ENCODE assay signal across 21 cellular contexts in genomic region chr9:123517512-123517911, GRCh38.
DNase-seq lines count a peak whose midpoint lies in the region; ATAC-seq, FAIRE-seq and TF ChIP-seq lines count a peak whose summit lies in the region.
"Had no signal": no experiment of that assay in that cellular context is flagged by ENCODE, and none has a peak within 500 bp of the region (broad histone marks: within the 10 kb centered on the region; RNA-seq: fewer than 3 reads in every experiment).

No MANE protein-coding gene starts in this region.

- POLR2A ChIA-PET in HepG2 (lab: Yijun Ruan, JAX) (no interaction called here), HCT116 (lab: Charles Lee) (no interaction called here)

- peaks cover 1% of the 10 kb centered on the region for H3K27me3 Mint-ChIP-seq in activated T-helper 2 cell treated with anti-CD3 and anti-CD28 coated beads, Interferon-gamma antibody, Interleukin-2, Interleukin-4, amounts not matched to agents 10 μg/mL and 5 μg/mL and 100 μg/mL, durations not matched to agents 14 hours and 24 hours and 36 hours (ENCODE audit: low read depth)
- H3K27me3 Mint-ChIP-seq: B cell; CD4-positive, CD25-positive, alpha-beta regulatory T cell had no signal

- TF ChIP-seq EP300 in HepG2 (IDR thresholded peaks at IDR 0.05; ENCODE audit: low read depth in 2 of 2, low read length in 2 of 2) (no peak), HepG2 (CRISPR knock-in tag; IDR thresholded peaks at IDR 0.05; ENCODE audit: borderline replicate concordance) (no peak)

- 95% methylated on average over 4 of the region's 4 CpGs for WGBS in HepG2 (ENCODE audit: low lambda C conversion rate)
- 96% methylated on average over 4 of the region's 4 CpGs for WGBS in right lobe of liver (ENCODE audit: insufficient coverage, low coverage, low lambda C conversion rate, missing lambda C conversion rate)
- WGBS in adrenal gland, 4 donors, result 93 to 97% (median 96%) methylated on average over 4 of the region's 4 CpGs

- RAD21 ChIA-PET in HCT116 (lab: Charles Lee; ENCODE audit: low non-redundant PET in 1 of 2, low total read pairs in 2 of 2, uncharacterized antibody in 2 of 2, unreplicated experiment in 2 of 2), result no interaction called here

- no peak for TF ChIP-seq POLR2A in HepG2 (IDR thresholded peaks at IDR 0.05; ENCODE audit: insufficient read depth in 1 of 2, low read depth in 2 of 2, low read length in 2 of 2)
- TF ChIP-seq POLR2A in right lobe of liver (IDR thresholded peaks at IDR 0.05), result no peak
- no peak for TF ChIP-seq POLR2A in HCT116 (IDR thresholded peaks at IDR 0.05; ENCODE audit: borderline replicate concordance, extremely low read depth, insufficient read depth, insufficient read length)
- TF ChIP-seq POLR2A in adrenal gland (IDR thresholded peaks at IDR 0.05), result no peak

- H3K36me3 Mint-ChIP-seq in activated T-helper 2 cell treated with anti-CD3 and anti-CD28 coated beads, Interferon-gamma antibody, Interleukin-2, Interleukin-4, amounts not matched to agents 10 μg/mL and 5 μg/mL and 100 μg/mL, durations not matched to agents 14 hours and 24 hours and 36 hours (ENCODE audit: low read depth), result no peaks in the 10 kb centered on the region

- ATAC-seq in HepG2 (no peak), right lobe of liver (no peak), HCT116 (no peak)
- ATAC-seq: CD8-positive, alpha-beta T cell had no signal

- H3K27me3 ChIP-seq in HepG2 (ENCODE audit: control insufficient read depth in 1 of 2, insufficient read depth in 2 of 2, low read length in 2 of 2) (no peaks in the 10 kb centered on the region), right lobe of liver (no peaks in the 10 kb centered on the region), HCT116 (ENCODE audit: insufficient read depth, low read length) (no peaks in the 10 kb centered on the region), adipocyte (replicated peaks; ENCODE audit: control insufficient read depth, insufficient read depth, low read length) (no peaks in the 10 kb centered on the region), adrenal gland (no peaks in the 10 kb centered on the region)
- H3K27me3 ChIP-seq: BLaER1 had no signal

- H3K4me3 Mint-ChIP-seq in activated T-helper 2 cell treated with anti-CD3 and anti-CD28 coated beads, Interferon-gamma antibody, Interleukin-2, Interleukin-4, amounts not matched to agents 10 μg/mL and 5 μg/mL and 100 μg/mL, durations not matched to agents 14 hours and 24 hours and 36 hours (ENCODE audit: low read depth), result no peak overlapping the region
- H3K4me3 Mint-ChIP-seq: B cell; CD4-positive, CD25-positive, alpha-beta regulatory T cell; CD8-positive, alpha-beta T cell had no signal

- no peak for TF ChIP-seq CTCF in HepG2 (CRISPR knock-in tag; IDR thresholded peaks at IDR 0.05)
- no peak for TF ChIP-seq CTCF in right lobe of liver (IDR thresholded peaks at IDR 0.05)
- no peak for TF ChIP-seq CTCF in HCT116 (IDR thresholded peaks at IDR 0.05 in 2 of 3, conservative IDR thresholded peaks at IDR 0.05 in 1 of 3; ENCODE audit: borderline replicate concordance in 1 of 3, insufficient read depth in 1 of 3, low read depth in 2 of 3, low read length in 2 of 3)
- no peak for TF ChIP-seq CTCF in adrenal gland (IDR thresholded peaks at IDR 0.05)

- H3K36me3 ChIP-seq in HepG2 (replicated peaks in 1 of 2; ENCODE audit: control insufficient read depth in 1 of 2, insufficient read depth in 2 of 2, low read length in 2 of 2) (peaks cover 2 to 10% of the 10 kb centered on the region in 2 experiments; a peak in 2 of 5 replicates), right lobe of liver (no peaks in the 10 kb centered on the region), HCT116 (ENCODE audit: control insufficient read depth in 1 of 2, insufficient read depth in 2 of 2, low read length in 2 of 2) (no peaks in the 10 kb centered on the region), adipocyte (ENCODE audit: control insufficient read depth, insufficient read depth, low read length, severe bottlenecking) (no peaks in the 10 kb centered on the region), adrenal gland (replicated peaks in 1 of 2) (no peaks in the 10 kb centered on the region)
- H3K36me3 ChIP-seq: BLaER1 had no signal

- H4K20me1 ChIP-seq in HepG2 (ENCODE audit: insufficient read depth, low read length) (no peaks in the 10 kb centered on the region), HCT116 (ENCODE audit: insufficient read depth) (no peaks in the 10 kb centered on the region)
- H4K20me1 ChIP-seq: BLaER1 had no signal

- H3K4me2 ChIP-seq in HepG2 (ENCODE audit: low read depth, low read length), result no peak overlapping the region
- H3K4me2 ChIP-seq in HCT116 (ENCODE audit: low read length), result no peak overlapping the region
- H3K4me2 ChIP-seq: BLaER1 had no signal

- in situ Hi-C loops in HepG2 (cut with HindIII; ENCODE audit: extremely low pct_ligation_motif_present, low pct_unique_long_range_greater_than_20kb), result no loop called here

- H3K4me1 Mint-ChIP-seq in activated T-helper 2 cell treated with anti-CD3 and anti-CD28 coated beads, Interferon-gamma antibody, Interleukin-2, Interleukin-4, amounts not matched to agents 10 μg/mL and 5 μg/mL and 100 μg/mL, durations not matched to agents 14 hours and 24 hours and 36 hours (ENCODE audit: low read depth), result no peaks in the 10 kb centered on the region
- H3K4me1 Mint-ChIP-seq: B cell had no signal

- H3K9ac ChIP-seq in HepG2 (ENCODE audit: insufficient read depth, low read depth, low read length) (no peak overlapping the region), HCT116 (ENCODE audit: low read length) (no peak overlapping the region), adipocyte (ENCODE audit: low read length) (no peak overlapping the region)
- H3K9ac ChIP-seq: BLaER1 had no signal

- intact Hi-C loops in HepG2 (cut with micrococcal nuclease; ENCODE audit: unreplicated experiment), result no loop called here
- intact Hi-C loops in right lobe of liver (cut with DNase I), result no loop called here
- intact Hi-C loops in HCT116 (cut with micrococcal nuclease), result no loop called here
- intact Hi-C loops in activated T-helper 2 cell treated with anti-CD3 and anti-CD28 coated beads, Interferon-gamma antibody, Interleukin-2, Interleukin-4, amounts not matched to agents 10 μg/mL and 5 μg/mL and 100 μg/mL, durations not matched to agents 14 hours and 24 hours and 36 hours (cut with micrococcal nuclease), result no loop called here
- intact Hi-C loops in adrenal gland (cut with DNase I), result no loop called here

- no peak overlapping the region for H3K27ac Mint-ChIP-seq in activated T-helper 2 cell treated with anti-CD3 and anti-CD28 coated beads, Interferon-gamma antibody, Interleukin-2, Interleukin-4, amounts not matched to agents 10 μg/mL and 5 μg/mL and 100 μg/mL, durations not matched to agents 14 hours and 24 hours and 36 hours
- H3K27ac Mint-ChIP-seq: B cell; CD4-positive, CD25-positive, alpha-beta regulatory T cell; CD8-positive, alpha-beta T cell had no signal

- H3K79me2 ChIP-seq in HepG2 (ENCODE audit: insufficient read depth, low read length) (no peaks in the 10 kb centered on the region), HCT116 (ENCODE audit: insufficient read depth, low read length) (no peaks in the 10 kb centered on the region)

- H3K27ac ChIP-seq in HepG2 (ENCODE audit: extremely low read length, insufficient read depth, low read length) (no peak overlapping the region), right lobe of liver (no peak overlapping the region), HCT116 (ENCODE audit: low read depth, low read length) (no peak overlapping the region), adrenal gland (no peak overlapping the region)
- H3K27ac ChIP-seq: BLaER1, C4-2B had no signal

- H3K9me3 ChIP-seq in HepG2 (ENCODE audit: low read length), result no peaks in the 10 kb centered on the region
- H3K9me3 ChIP-seq in right lobe of liver, result no peaks in the 10 kb centered on the region
- H3K9me3 ChIP-seq in HCT116 (ENCODE audit: control insufficient read depth in 1 of 2, insufficient read depth in 1 of 2, low read depth in 1 of 2, low read length in 2 of 2), result no peaks in the 10 kb centered on the region
- no peaks in the 10 kb centered on the region for H3K9me3 ChIP-seq in adipocyte (ENCODE audit: control insufficient read depth, low read length)
- no peaks in the 10 kb centered on the region for H3K9me3 ChIP-seq in adrenal gland (replicated peaks in 1 of 3)
- H3K9me3 ChIP-seq: BLaER1, Caco-2 had no signal

- FAIRE-seq in HepG2 (lab: Jason Lieb, UNC), result no peak
- FAIRE-seq: GM12891, GM18507 had no signal

- DNase-seq in HepG2 (ENCODE audit: low spot score), result no peak
- no peak for DNase-seq in right lobe of liver
- no peak for DNase-seq in HCT116 (ENCODE audit: low read depth, low spot score)
- peak; percentile 49 for DNase-seq in adipocyte (ENCODE audit: low read depth)
- no peak for DNase-seq in activated T-helper 2 cell treated with anti-CD3 and anti-CD28 coated beads, Interferon-gamma antibody, Interleukin-2, Interleukin-4, amounts not matched to agents 10 μg/mL and 5 μg/mL and 100 μg/mL, durations not matched to agents 14 hours and 24 hours and 36 hours (ENCODE audit: low spot score)
- DNase-seq in DMS153 (lab: John Stamatoyannopoulos, UW), result no peak
- no peak for DNase-seq in adrenal gland
- DNase-seq: Caco-2; CD4-positive, CD25-positive, alpha-beta regulatory T cell; CD8-positive, alpha-beta T cell; DMS79; EL; GDM1; GOT3; H7; HCEC 1CT had no signal

- CTCF ChIA-PET in HepG2 (lab: Yijun Ruan, JAX; ENCODE audit: low intra/inter-chr PET ratio, low total read pairs), result no interaction called here
- CTCF ChIA-PET in HCT116 (lab: Charles Lee), result no interaction called here

- TF ChIP-seq RAD21 in HepG2 (CRISPR knock-in tag; IDR thresholded peaks at IDR 0.05), result no peak
- no peak for TF ChIP-seq RAD21 in HCT116 (IDR thresholded peaks at IDR 0.05; ENCODE audit: low read depth)

- H3K4me1 ChIP-seq in HepG2 (ENCODE audit: insufficient read depth, low read length) (no peaks in the 10 kb centered on the region), right lobe of liver (peaks cover 0 to 1% (median under 1%) of the 10 kb centered on the region in 4 donors), HCT116 (ENCODE audit: control insufficient read depth in 1 of 2, insufficient read depth in 2 of 2, low read length in 2 of 2) (no peaks in the 10 kb centered on the region), adipocyte (ENCODE audit: control insufficient read depth, insufficient read depth, low read length) (no peaks in the 10 kb centered on the region), adrenal gland (replicated peaks in 1 of 2) (no peaks in the 10 kb centered on the region)
- H3K4me1 ChIP-seq: BLaER1, Caco-2 had no signal

- H3K4me3 ChIP-seq in HepG2 (replicated peaks in 1 of 3; ENCODE audit: insufficient read depth in 1 of 3, low read depth in 2 of 3, low read length in 3 of 3) (no peak overlapping the region), right lobe of liver (no peak overlapping the region), HCT116 (replicated peaks in 1 of 2; ENCODE audit: low read depth in 1 of 2, low read length in 2 of 2) (no peak overlapping the region), adipocyte (ENCODE audit: low read length) (no peak overlapping the region), adrenal gland (no peak overlapping the region)
- H3K4me3 ChIP-seq: BLaER1 had no signal

- BruUV-seq in HepG2 (replicated peaks; lab: Mats Ljungman, UMichigan) (no TSS peak), HCT116 (replicated peaks; lab: Mats Ljungman, UMichigan) (no TSS peak)

- no peaks in the 10 kb centered on the region for H3K9me2 ChIP-seq in HCT116 (ENCODE audit: insufficient read depth)

- no peaks in the 10 kb centered on the region for H3K9me3 Mint-ChIP-seq in activated T-helper 2 cell treated with anti-CD3 and anti-CD28 coated beads, Interferon-gamma antibody, Interleukin-2, Interleukin-4, amounts not matched to agents 10 μg/mL and 5 μg/mL and 100 μg/mL, durations not matched to agents 14 hours and 24 hours and 36 hours
- H3K9me3 Mint-ChIP-seq: CD8-positive, alpha-beta T cell had no signal

- no peak overlapping the region for H2AFZ ChIP-seq in HepG2 (ENCODE audit: low read length)
- no peak overlapping the region for H2AFZ ChIP-seq in HCT116 (ENCODE audit: low read depth, low read length, poor library complexity, severe bottlenecking)

Comparison
In these comparisons a context has a peak if more than half of its experiments do, and no peak if none do; other contexts are left out.
1. Of the 20 proteins assayed by ChIP-seq in both HepG2 and HCT116: peak only in HepG2: none; only in HCT116: none; in both: CEBPB; in neither: 19.